ENCODE assay signal across 9 cellular contexts in genomic region chr2:97868986-97869721, GRCh38.
A peak's percentile ranks its signal among the peaks of the same experiment; 100 is the strongest.
DNase-seq lines count a peak whose midpoint lies in the region; ATAC-seq and TF ChIP-seq lines count a peak whose summit lies in the region.
"Had no signal": no experiment of that assay in that cellular context is flagged by ENCODE, and none has a peak within 500 bp of the region (broad histone marks: within the 10 kb centered on the region; RNA-seq: fewer than 3 reads in every experiment).

No MANE protein-coding gene starts in this region.

- H3K9me3 ChIP-seq in breast epithelium (no peaks in the 10 kb centered on the region), left lung (no peaks in the 10 kb centered on the region), vagina (no peaks in the 10 kb centered on the region)

- BruUV-seq in MCF 10A (replicated peaks; lab: Mats Ljungman, UMichigan): no TSS peak

- DNase-seq in MCF 10A (ENCODE audit: unreplicated experiment) (peak; percentile 94), breast epithelium (ENCODE audit: low spot score in 2 of 2) (no peak), brain pericyte (ENCODE audit: low read depth, low spot score) (peak; percentile 86), left lung (peak in 1 of 2 donors; percentile 57), SIG-M5 treated with dmso at 0.1 percent for 504 hours (lab: John Stamatoyannopoulos, UW; ENCODE audit: unreplicated experiment) (no peak), vagina (ENCODE audit: extremely low spot score in 2 of 2) (no peak)
- no peak for DNase-seq in activated CD8-positive, alpha-beta memory T cell treated with anti-CD3 and anti-CD28 coated beads, Interleukin-2, amount 10 ng/mL, durations not matched to agents 7 days and 5 days

- TF ChIP-seq CTCF in MCF 10A (IDR thresholded peaks at IDR 0.05; ENCODE audit: unreplicated experiment) (no peak), breast epithelium (IDR thresholded peaks at IDR 0.05) (no peak), left lung (IDR thresholded peaks at IDR 0.05) (no peak), vagina (IDR thresholded peaks at IDR 0.05) (no peak)

- no peaks in the 10 kb centered on the region for H3K27me3 Mint-ChIP-seq in MCF 10A (ENCODE audit: insufficient read depth, unreplicated experiment)
- peaks cover 4% of the 10 kb centered on the region for H3K27me3 Mint-ChIP-seq in activated CD8-positive, alpha-beta memory T cell treated with anti-CD3 and anti-CD28 coated beads, Interleukin-2, amount 10 ng/mL, durations not matched to agents 7 days and 5 days

- peak overlapping the region; percentile 44 for H3K4me3 Mint-ChIP-seq in MCF 10A (ENCODE audit: unreplicated experiment)
- no peak overlapping the region for H3K4me3 Mint-ChIP-seq in activated CD8-positive, alpha-beta memory T cell treated with anti-CD3 and anti-CD28 coated beads, Interleukin-2, amount 10 ng/mL, durations not matched to agents 7 days and 5 days

- peak overlapping the region; percentile 70 for H3K27ac Mint-ChIP-seq in MCF 10A (ENCODE audit: low read depth, unreplicated experiment)
- H3K27ac Mint-ChIP-seq in activated CD8-positive, alpha-beta memory T cell treated with anti-CD3 and anti-CD28 coated beads, Interleukin-2, amount 10 ng/mL, durations not matched to agents 7 days and 5 days: no peak overlapping the region

- peaks cover 26% of the 10 kb centered on the region for H3K4me1 Mint-ChIP-seq in MCF 10A (ENCODE audit: insufficient read depth, unreplicated experiment)
- H3K4me1 Mint-ChIP-seq in activated CD8-positive, alpha-beta memory T cell treated with anti-CD3 and anti-CD28 coated beads, Interleukin-2, amount 10 ng/mL, durations not matched to agents 7 days and 5 days: peaks cover 34% of the 10 kb centered on the region

- no peaks in the 10 kb centered on the region for H3K36me3 ChIP-seq in breast epithelium
- no peaks in the 10 kb centered on the region for H3K36me3 ChIP-seq in left lung
- H3K36me3 ChIP-seq in vagina: no peaks in the 10 kb centered on the region

- H3K27me3 ChIP-seq in breast epithelium: no peaks in the 10 kb centered on the region
- no peaks in the 10 kb centered on the region for H3K27me3 ChIP-seq in left lung
- no peaks in the 10 kb centered on the region for H3K27me3 ChIP-seq in vagina

- ATAC-seq in left lung (peak; percentile 90), GM18519 (IDR thresholded peaks at IDR 0.05; ENCODE audit: low FRiP score, unreplicated experiment) (no peak)
- no peak for ATAC-seq in activated CD8-positive, alpha-beta memory T cell treated with anti-CD3 and anti-CD28 coated beads, Interleukin-2, amount 10 ng/mL, durations not matched to agents 7 days and 5 days

- TF ChIP-seq POLR2A in breast epithelium (IDR thresholded peaks at IDR 0.05) (no peak), vagina (IDR thresholded peaks at IDR 0.05) (no peak)

- POLR2A ChIA-PET in MCF 10A (lab: Yijun Ruan, JAX): interaction anchor here (0.8 to 3.3 kb wide), 14 partner anchors 10 to 312 kb away, joined by 3 to 14 read pairs (median 3); partner anchors contain the start of gene TMEM131

- H3K4me3 ChIP-seq in breast epithelium (no peak overlapping the region), left lung (no peak overlapping the region), vagina (no peak overlapping the region)

- no peaks in the 10 kb centered on the region for H3K9me3 Mint-ChIP-seq in MCF 10A (ENCODE audit: unreplicated experiment)
- H3K9me3 Mint-ChIP-seq in activated CD8-positive, alpha-beta memory T cell treated with anti-CD3 and anti-CD28 coated beads, Interleukin-2, amount 10 ng/mL, durations not matched to agents 7 days and 5 days (ENCODE audit: low read depth): no peaks in the 10 kb centered on the region

- peak overlapping the region in 1 of 2 donors; percentile 39 for H3K27ac ChIP-seq in breast epithelium
- peak overlapping the region in 1 of 2 donors; percentile 76 for H3K27ac ChIP-seq in left lung
- H3K27ac ChIP-seq in vagina: no peak overlapping the region
- H3K27ac ChIP-seq: C4-2B had no signal

- intact Hi-C loops in MCF 10A (cut with micrococcal nuclease) (loop anchor here (1.0 to 5.0 kb wide), 3 partner anchors 62 to 218 kb away; partner anchors contain the start of gene VWA3B), breast epithelium (cut with DNase I; ENCODE audit: low total_unique reads) (no loop called here), left lung (cut with DNase I) (no loop called here), vagina (cut with DNase I) (no loop called here)

- no peaks in the 10 kb centered on the region for H3K36me3 Mint-ChIP-seq in MCF 10A (ENCODE audit: insufficient read depth, unreplicated experiment)
- peaks cover 26% of the 10 kb centered on the region for H3K36me3 Mint-ChIP-seq in activated CD8-positive, alpha-beta memory T cell treated with anti-CD3 and anti-CD28 coated beads, Interleukin-2, amount 10 ng/mL, durations not matched to agents 7 days and 5 days

- CTCF ChIA-PET in MCF 10A (lab: Yijun Ruan, JAX): interaction anchor here (0.6 kb wide), 1 partner anchor 370 kb away, joined by 3 read pairs; no protein-coding TSS in a partner anchor
- CTCF ChIA-PET in activated CD8-positive, alpha-beta memory T cell treated with anti-CD3 and anti-CD28 coated beads, Interleukin-2, amount 10 ng/mL, durations not matched to agents 7 days and 5 days (lab: Charles Lee): interaction anchor here (2.7 kb wide), 1 partner anchor 63 kb away, joined by 11 read pairs; no protein-coding TSS in a partner anchor

- H3K4me1 ChIP-seq in breast epithelium: peaks cover 0 to 19% of the 10 kb centered on the region in 2 donors
- H3K4me1 ChIP-seq in left lung: peaks cover 15 to 35% of the 10 kb centered on the region in 2 donors
- peaks cover 30% of the 10 kb centered on the region for H3K4me1 ChIP-seq in vagina

Comparison
In these comparisons a context has a peak if more than half of its experiments do, and no peak if none do; other contexts are left out.
1. DNase-seq: peak in MCF 10A (single experiment) and brain pericyte (single experiment); none in breast epithelium (0 of 2), activated CD8-positive, alpha-beta memory T cell treated with anti-CD3 and anti-CD28 coated beads, Interleukin-2, amount 10 ng/mL, durations not matched to agents 7 days and 5 days (single experiment), SIG-M5 treated with dmso at 0.1 percent for 504 hours (single experiment) and vagina (0 of 2).